ENCODE assay signal across 1 cellular context in genomic region chr15:82047493-82048446, GRCh38.
TF ChIP-seq lines count a peak whose summit lies in the region.

No MANE protein-coding gene starts in this region.

TF ChIP-seq in WTC11, 78 proteins besides CTCF, POLR2A, EP300 and RAD21 (continued from another document and continues in another):
- TF ChIP-seq E2F1 (CRISPR knock-in tag; IDR thresholded peaks at IDR 0.05) (0 out of 2 replicates have a peak, but pooled peaks have one; percentile 40), ZNF512 (CRISPR knock-in tag; IDR thresholded peaks at IDR 0.05; ENCODE audit: borderline replicate concordance) (no peak), ARID4B (CRISPR knock-in tag; IDR thresholded peaks at IDR 0.05; ENCODE audit: borderline replicate concordance) (peak; percentile 93; the same call in 1 of the 2 replicates), NR1H2 (CRISPR knock-in tag; IDR thresholded peaks at IDR 0.05) (no peak), ZNF671 (CRISPR knock-in tag; IDR thresholded peaks at IDR 0.05) (no peak), STAT6 (CRISPR knock-in tag; conservative IDR thresholded peaks at IDR 0.05; ENCODE audit: low read depth) (no peak), ZMAT4 (CRISPR knock-in tag; IDR thresholded peaks at IDR 0.05) (no peak), MYBL2 (CRISPR knock-in tag; IDR thresholded peaks at IDR 0.05) (0 out of 2 replicates have a peak, but pooled peaks have one; percentile 11), GTF2I (CRISPR knock-in tag; conservative IDR thresholded peaks at IDR 0.05) (no peak), FOXP4 (CRISPR knock-in tag; IDR thresholded peaks at IDR 0.05) (no peak; the same call in 1 of the 2 replicates), ATF6 (CRISPR knock-in tag; IDR thresholded peaks at IDR 0.05) (no peak), RELA (CRISPR knock-in tag; IDR thresholded peaks at IDR 0.05; ENCODE audit: borderline replicate concordance) (0 out of 2 replicates have a peak, but pooled peaks have one; percentile 34), ZNF317 (CRISPR knock-in tag; IDR thresholded peaks at IDR 0.05; ENCODE audit: borderline replicate concordance, low read depth) (no peak), HMGA2 (CRISPR knock-in tag; IDR thresholded peaks at IDR 0.05) (no peak), ETV6 (CRISPR knock-in tag; IDR thresholded peaks at IDR 0.05) (no peak; the same call in 1 of the 2 replicates), KAT7 (CRISPR knock-in tag; IDR thresholded peaks at IDR 0.05; ENCODE audit: borderline replicate concordance) (no peak; the same call in 1 of the 2 replicates), CREM (CRISPR knock-in tag; IDR thresholded peaks at IDR 0.05) (peak; percentile 38; the same call in 1 of the 2 replicates), NFATC4 (CRISPR knock-in tag; IDR thresholded peaks at IDR 0.05) (no peak), HMGXB4 (CRISPR knock-in tag; IDR thresholded peaks at IDR 0.05) (peak; percentile 84; the same call in 1 of the 2 replicates), TEAD1 (CRISPR knock-in tag; IDR thresholded peaks at IDR 0.05) (peak; percentile 77; the same call in 1 of the 2 replicates), ELF4 (CRISPR knock-in tag; IDR thresholded peaks at IDR 0.05; ENCODE audit: low read depth) (no peak), GRHL2 (CRISPR knock-in tag; IDR thresholded peaks at IDR 0.05; ENCODE audit: insufficient replicate concordance, severe bottlenecking) (no peak), CDX4 (CRISPR knock-in tag; IDR thresholded peaks at IDR 0.05; ENCODE audit: borderline replicate concordance) (no peak), ATF1 (CRISPR knock-in tag; IDR thresholded peaks at IDR 0.05) (no peak), AFF4 (CRISPR knock-in tag; IDR thresholded peaks at IDR 0.05; ENCODE audit: borderline replicate concordance) (no peak), ZNF121 (CRISPR knock-in tag; IDR thresholded peaks at IDR 0.05) (no peak), ZNF281 (CRISPR knock-in tag; IDR thresholded peaks at IDR 0.05) (no peak), IRF2 (CRISPR knock-in tag; IDR thresholded peaks at IDR 0.05; ENCODE audit: borderline replicate concordance, low read depth) (no peak)
